In genomic region chr7:29826904-29827303, GRCh38 we compare ENCODE assay signal across 8 cellular contexts. TPM values are rescaled to one million over a fixed set of nuclear protein-coding genes. Genes with fewer than 3 reads are reported as not detected.
"Had no signal": no experiment of that assay in that cellular context is flagged by ENCODE, and none has a peak within 500 bp of the region (broad histone marks: within the 10 kb centered on the region; RNA-seq: fewer than 3 reads in every experiment).

No MANE protein-coding gene starts in this region.

- DNase-seq: IMR-90, KBM-7, KG1 had no signal

- FAIRE-seq: HepG2, HTR-8/SVneo had no signal

- H3K27ac ChIP-seq: HL-60 had no signal

- ATAC-seq: HepG2 had no signal

RNA-seq across cellular contexts. Expression of gene WIPF3, which starts 20.6 kb away (rescaled TPM):
- total RNA-seq: HepG2, HT1080, IMR-90 had no signal
- polyA plus RNA-seq: IgD-negative memory B cell, IMR-90 had no signal
